Comparison of ENCODE assay signal across 8 cellular contexts in the genomic region with DNA sequence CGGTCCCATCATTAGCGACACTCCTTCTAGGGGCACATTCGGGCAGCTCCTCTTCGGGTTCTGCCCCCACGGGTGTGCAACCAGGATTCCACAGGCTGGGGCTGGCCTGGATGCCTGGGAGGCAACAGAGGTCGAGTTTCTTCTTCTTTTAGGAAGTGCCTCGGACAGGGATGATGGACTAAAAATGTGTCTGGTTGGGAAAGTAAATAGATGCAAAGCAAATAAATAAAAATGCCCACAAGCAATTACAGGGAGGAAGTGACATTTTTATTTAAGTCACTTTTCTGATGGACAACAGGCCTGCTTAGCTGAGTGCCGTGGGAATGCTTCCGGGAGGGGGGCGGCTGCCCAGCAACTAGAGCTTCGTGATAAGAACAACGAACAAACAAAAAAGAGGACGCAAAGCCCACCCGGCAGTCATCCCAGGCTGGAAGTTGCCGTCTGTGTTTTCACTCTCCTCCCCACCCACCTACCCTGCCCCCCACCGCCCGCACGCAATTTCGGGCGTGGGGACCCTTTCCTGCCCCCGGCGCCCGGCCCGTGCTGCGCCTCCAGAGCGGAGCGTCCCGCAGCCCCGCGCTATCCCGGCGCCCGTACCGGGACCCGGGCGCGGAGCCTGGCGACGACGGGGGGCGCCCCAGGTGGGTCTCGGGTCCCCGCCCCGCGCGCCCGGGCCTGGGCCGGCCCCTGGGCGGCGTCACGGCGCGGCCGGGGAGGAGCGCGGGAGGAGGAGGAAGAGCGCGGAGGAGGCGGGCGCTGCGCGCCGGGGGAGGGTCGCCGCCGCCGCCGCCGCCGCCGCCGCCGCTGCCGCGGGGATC. TPM values are rescaled to one million over a fixed set of nuclear protein-coding genes. Genes with fewer than 3 reads are reported as not detected.
DNase-seq lines count a peak whose midpoint lies in the region; ATAC-seq and TF ChIP-seq lines count a peak whose summit lies in the region.

No MANE protein-coding gene starts in this region.

- no peaks in the 10 kb centered on the region for H3K9me3 ChIP-seq in right lobe of liver

- no peaks in the 10 kb centered on the region for H3K36me3 ChIP-seq in right lobe of liver

- DNase-seq in NCI-H524 (lab: John Stamatoyannopoulos, UW) (peak; percentile 7 to 48), NCI-H524 treated with DMSO at 0.1 percent for 48 hours (lab: John Stamatoyannopoulos, UW) (no peak), NCI-H1092 treated with DMSO at 0.1 percent for 48 hours (lab: John Stamatoyannopoulos, UW) (peak; percentile 15), dorsolateral prefrontal cortex (peak in 5 of 10 donors; percentile 26 to 61 (median 49)), right lobe of liver (peak; percentile 61 to 78 (median 70))
- peak; percentile 73 for DNase-seq in activated CD4-positive, CD25-positive, alpha-beta regulatory T cell treated with anti-CD3 and anti-CD28 coated beads, Interleukin-2, amount 50 U/mL, for 72 hours
- peak; percentile 75 for DNase-seq in stimulated activated CD8-positive, alpha-beta memory T cell treated with anti-CD3 and anti-CD28 coated beads, Interleukin-4, amount 100 ng/mL, for 48 hours

- H3K27ac ChIP-seq in dorsolateral prefrontal cortex (peak overlapping the region in 58 of 59 donors; percentile 3 to 90 (median 80)), right lobe of liver (peak overlapping the region; percentile 61 to 89 (median 76))

- H3K4me3 ChIP-seq in dorsolateral prefrontal cortex = peak overlapping the region; percentile 50 to 96 (median 69)
- peak overlapping the region; percentile 44 to 72 (median 51) for H3K4me3 ChIP-seq in right lobe of liver

- TF ChIP-seq CTCF in dorsolateral prefrontal cortex (IDR thresholded peaks at IDR 0.05 in 54 of 56, conservative IDR thresholded peaks at IDR 0.05 in 2 of 56; ENCODE audit: low read depth in 1 of 56, partially characterized antibody in 56 of 56) = peak in 2 of 56 donors; percentile 14 to 21
- peak in 1 of 4 donors; percentile 5 for TF ChIP-seq CTCF in right lobe of liver (IDR thresholded peaks at IDR 0.05)

- TF ChIP-seq POLR2A in right lobe of liver (IDR thresholded peaks at IDR 0.05) = peak; percentile 14

- H3K27me3 ChIP-seq in dorsolateral prefrontal cortex (no peaks in the 10 kb centered on the region), right lobe of liver (no peaks in the 10 kb centered on the region)

- intact Hi-C loops in dorsolateral prefrontal cortex (cut with DNase I) (loop anchor here (5.0 to 10.0 kb wide), 3 partner anchors 102 to 169 kb away; no protein-coding TSS in a partner anchor), right lobe of liver (cut with DNase I) (no loop called here)

- peaks cover 0 to 9% (median 0%) of the 10 kb centered on the region in 4 donors for H3K4me1 ChIP-seq in right lobe of liver

- ATAC-seq in HG02588 (IDR thresholded peaks at IDR 0.05; ENCODE audit: unreplicated experiment) (peak; percentile 76), right lobe of liver (peak; percentile 87 to 91 (median 87))

- 7% methylated on average over 30 of the region's 75 CpGs for WGBS in right lobe of liver (ENCODE audit: insufficient coverage, low coverage, low lambda C conversion rate, missing lambda C conversion rate)

RNA-seq across cellular contexts. Expression of a gene that starts 0.4 kb away (rescaled TPM):
- total RNA-seq in dorsolateral prefrontal cortex = 10 to 100 TPM; 22.2 to 89.9 (median 58.4) TPM
- total RNA-seq in right lobe of liver = 10 to 100 TPM in 1 of 6 experiments, 1 to 10 TPM in 5; 4.8 to 11.7 (median 7.1) TPM

Comparison
In these comparisons a context has a peak if more than half of its experiments do, and no peak if none do; other contexts are left out.
1. intact Hi-C loops: an anchor here in dorsolateral prefrontal cortex (5.0 to 10.0 kb wide); none called in right lobe of liver.